In the genomic region with DNA sequence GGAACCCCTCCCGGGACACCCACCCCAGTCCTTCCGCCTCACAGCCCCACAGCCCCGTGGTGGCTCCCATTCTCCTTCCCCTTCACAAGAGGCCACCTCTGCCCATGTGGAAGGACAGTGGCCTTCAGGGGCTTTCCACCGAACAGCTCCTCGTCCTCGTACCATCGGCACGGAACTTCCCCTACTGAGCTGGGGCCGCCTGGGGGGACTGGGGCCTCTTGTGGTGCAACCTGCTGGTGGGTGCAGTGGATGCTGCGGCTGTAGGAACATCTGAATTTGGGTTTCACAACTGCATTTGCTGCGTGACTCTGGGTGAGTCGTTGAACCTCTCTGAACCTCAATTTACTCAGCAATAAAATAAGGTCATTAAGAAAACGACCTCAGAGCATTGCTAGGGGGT, we compare ENCODE assay signal across 18 cellular contexts. TPM values are rescaled to one million over a fixed set of nuclear protein-coding genes. Genes with fewer than 3 reads are reported as not detected.
"Had no signal": no experiment of that assay in that cellular context is flagged by ENCODE, and none has a peak within 500 bp of the region (broad histone marks: within the 10 kb centered on the region; RNA-seq: fewer than 3 reads in every experiment).

No MANE protein-coding gene starts in this region.

- H3K27ac ChIP-seq: colonic mucosa, foreskin keratinocyte, sigmoid colon, thyroid gland, WERI-Rb-1 had no signal

- H3K27me3 ChIP-seq: colonic mucosa, foreskin keratinocyte, sigmoid colon, thyroid gland had no signal

- H3K9me3 Mint-ChIP-seq: brain; nephron; stimulated activated memory B cell treated with anti-CD40 and anti-IgM and Interleukin-4, amounts not matched to agents 10 μg/mL and 1 μg/mL and 100 μg/mL, for 72 hours had no signal

- H3K27ac Mint-ChIP-seq: activated naive CD8-positive, alpha-beta T cell; nephron; stimulated activated memory B cell treated with anti-CD40 and anti-IgM and Interleukin-4, amounts not matched to agents 10 μg/mL and 1 μg/mL and 100 μg/mL, for 72 hours had no signal

- H3K27me3 Mint-ChIP-seq: activated naive CD8-positive, alpha-beta T cell; stimulated activated memory B cell treated with anti-CD40 and anti-IgM and Interleukin-4, amounts not matched to agents 10 μg/mL and 1 μg/mL and 100 μg/mL, for 72 hours had no signal

- DNase-seq: activated CD4-positive, alpha-beta T cell treated with anti-CD3 and anti-CD28 coated beads, Interleukin-2, amount 50 U/mL, for 48 hours; colonic mucosa; foreskin keratinocyte; glutamatergic neuron; hippocampal formation; islet precursor cell; left colon; sigmoid colon; stimulated activated CD4-positive, alpha-beta T cell treated with anti-CD3 and anti-CD28 coated beads, Interleukin-4, amount 100 ng/mL, for 24 hours; T-helper 2 cell; thyroid gland; WERI-Rb-1 had no signal

- H3K4me3 ChIP-seq: colonic mucosa, lung, sigmoid colon, thyroid gland had no signal

- H3K4me3 Mint-ChIP-seq: activated naive CD8-positive, alpha-beta T cell; brain; nephron; stimulated activated memory B cell treated with anti-CD40 and anti-IgM and Interleukin-4, amounts not matched to agents 10 μg/mL and 1 μg/mL and 100 μg/mL, for 72 hours had no signal

- H3K9me3 ChIP-seq: colonic mucosa, sigmoid colon, thyroid gland had no signal

- ATAC-seq: foreskin keratinocyte; left colon; stimulated activated memory B cell treated with anti-CD40 and anti-IgM and Interleukin-4, amounts not matched to agents 10 μg/mL and 1 μg/mL and 100 μg/mL, for 72 hours had no signal

- H3K4me1 ChIP-seq: colonic mucosa, foreskin keratinocyte, sigmoid colon, thyroid gland had no signal

- H3K4me1 Mint-ChIP-seq: brain; nephron; stimulated activated memory B cell treated with anti-CD40 and anti-IgM and Interleukin-4, amounts not matched to agents 10 μg/mL and 1 μg/mL and 100 μg/mL, for 72 hours had no signal

RNA-seq across cellular contexts. Expression of a gene that starts 50.9 kb away (rescaled TPM):
- total RNA-seq: fibroblast of lung had no signal
